ENCODE assay signal across 8 cellular contexts in the genomic region with DNA sequence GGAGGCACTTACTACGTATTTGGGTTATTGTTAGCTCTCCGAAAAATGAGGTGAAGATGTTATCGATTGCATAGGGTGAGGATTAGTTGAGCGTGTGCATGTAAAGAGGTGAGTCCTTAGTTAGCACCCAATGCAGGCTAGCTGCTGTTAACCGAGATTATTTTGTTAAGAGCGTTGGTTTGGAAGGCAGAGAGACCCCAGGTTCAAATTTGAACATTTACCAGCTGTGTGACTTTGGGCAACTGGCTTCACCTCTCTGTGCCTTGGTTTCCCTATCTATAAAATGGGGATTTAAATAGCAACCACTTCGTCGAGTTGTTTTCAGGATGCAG. TPM values are rescaled to one million over a fixed set of nuclear protein-coding genes. Genes with fewer than 3 reads are reported as not detected.
DNase-seq lines count a peak whose midpoint lies in the region; ATAC-seq and TF ChIP-seq lines count a peak whose summit lies in the region.

No MANE protein-coding gene starts in this region.

- no peak for TF ChIP-seq CTCF in tibial nerve (IDR thresholded peaks at IDR 0.05)

- H3K27me3 ChIP-seq in tibial nerve = no peaks in the 10 kb centered on the region

- no peak for DNase-seq in activated T-cell treated with anti-CD3 and anti-CD28 coated beads, Interleukin-2, amount 50 U/mL, for 24 hours
- DNase-seq in activated T-cell treated with anti-CD3 and anti-CD28 coated beads, Interleukin-2, amount 50 U/mL, for 48 hours = no peak
- DNase-seq in kidney tubule cell (ENCODE audit: low spot score) (peak; percentile 3), tibial nerve (ENCODE audit: low spot score in 2 of 2) (no peak), NCI-H2196 treated with DMSO at 0.1 percent for 48 hours (lab: John Stamatoyannopoulos, UW; ENCODE audit: unreplicated experiment) (no peak), SHP77 treated with DMSO at 0.1 percent for 48 hours (lab: John Stamatoyannopoulos, UW) (no peak), RPMI8226 (no peak)

- peak overlapping the region in 2 of 4 donors; percentile 76 to 80 for H3K27ac ChIP-seq in tibial nerve

- peak overlapping the region; percentile 91 for H3K4me3 Mint-ChIP-seq in activated T-cell treated with anti-CD3 and anti-CD28 coated beads, Interleukin-2, amount 50 U/mL, for 24 hours
- peak overlapping the region; percentile 78 for H3K4me3 Mint-ChIP-seq in activated T-helper 17 cell treated with anti-CD3 and anti-CD28 coated beads, Interleukin-2, amount 50 U/mL, for 72 hours

- peak overlapping the region; percentile 69 to 89 (median 83) for H3K4me3 ChIP-seq in tibial nerve

- no peak for TF ChIP-seq POLR2A in tibial nerve (IDR thresholded peaks at IDR 0.05)

- no peak for ATAC-seq in activated T-helper 17 cell treated with anti-CD3 and anti-CD28 coated beads, Interleukin-2, amount 50 U/mL, for 72 hours (replicated peaks)

- no peaks in the 10 kb centered on the region for H3K9me3 Mint-ChIP-seq in activated T-cell treated with anti-CD3 and anti-CD28 coated beads, Interleukin-2, amount 50 U/mL, for 24 hours
- H3K9me3 Mint-ChIP-seq in activated T-helper 17 cell treated with anti-CD3 and anti-CD28 coated beads, Interleukin-2, amount 50 U/mL, for 72 hours = no peaks in the 10 kb centered on the region

- H3K4me1 ChIP-seq in tibial nerve = peaks cover 0 to 21% (median 13%) of the 10 kb centered on the region in 4 donors

- peaks cover 39% of the 10 kb centered on the region for H3K4me1 Mint-ChIP-seq in activated T-cell treated with anti-CD3 and anti-CD28 coated beads, Interleukin-2, amount 50 U/mL, for 24 hours (ENCODE audit: low read depth)
- peaks cover 15% of the 10 kb centered on the region for H3K4me1 Mint-ChIP-seq in activated T-helper 17 cell treated with anti-CD3 and anti-CD28 coated beads, Interleukin-2, amount 50 U/mL, for 72 hours

- no peak for TF ChIP-seq EP300 in tibial nerve (IDR thresholded peaks at IDR 0.05)

- H3K9me3 ChIP-seq in tibial nerve = no peaks in the 10 kb centered on the region

- peak overlapping the region; percentile 41 for H3K27ac Mint-ChIP-seq in activated T-cell treated with anti-CD3 and anti-CD28 coated beads, Interleukin-2, amount 50 U/mL, for 24 hours
- no peak overlapping the region for H3K27ac Mint-ChIP-seq in activated T-helper 17 cell treated with anti-CD3 and anti-CD28 coated beads, Interleukin-2, amount 50 U/mL, for 72 hours

- H3K36me3 ChIP-seq in tibial nerve = no peaks in the 10 kb centered on the region

- peaks cover 5% of the 10 kb centered on the region for H3K36me3 Mint-ChIP-seq in activated T-cell treated with anti-CD3 and anti-CD28 coated beads, Interleukin-2, amount 50 U/mL, for 24 hours (ENCODE audit: low read depth)
- no peaks in the 10 kb centered on the region for H3K36me3 Mint-ChIP-seq in activated T-helper 17 cell treated with anti-CD3 and anti-CD28 coated beads, Interleukin-2, amount 50 U/mL, for 72 hours (ENCODE audit: low read depth)

- 6 to 8% methylated on average over 8 of the region's 8 CpGs for WGBS in tibial nerve, 2 donors

- H3K27me3 Mint-ChIP-seq in activated T-cell treated with anti-CD3 and anti-CD28 coated beads, Interleukin-2, amount 50 U/mL, for 24 hours = no peaks in the 10 kb centered on the region
- no peaks in the 10 kb centered on the region for H3K27me3 Mint-ChIP-seq in activated T-helper 17 cell treated with anti-CD3 and anti-CD28 coated beads, Interleukin-2, amount 50 U/mL, for 72 hours

RNA-seq across cellular contexts. Expression of a gene that starts 0.7 kb away (rescaled TPM):
- total RNA-seq in activated T-helper 17 cell treated with anti-CD3 and anti-CD28 coated beads, Interleukin-2, amount 50 U/mL, for 72 hours = 10 to 100 TPM; 19.5 to 21.4 TPM
- 10 to 100 TPM in 3 of 4 donors, 1 to 10 TPM in 1; 8.3 to 43.9 (median 17.0) TPM for total RNA-seq in tibial nerve

RNA-seq across cellular contexts. Expression of a gene that starts 1.3 kb away (rescaled TPM):
- not detected for total RNA-seq in activated T-helper 17 cell treated with anti-CD3 and anti-CD28 coated beads, Interleukin-2, amount 50 U/mL, for 72 hours
- total RNA-seq in tibial nerve = not detected
